ENCODE assay signal across 9 cellular contexts in the genomic region with DNA sequence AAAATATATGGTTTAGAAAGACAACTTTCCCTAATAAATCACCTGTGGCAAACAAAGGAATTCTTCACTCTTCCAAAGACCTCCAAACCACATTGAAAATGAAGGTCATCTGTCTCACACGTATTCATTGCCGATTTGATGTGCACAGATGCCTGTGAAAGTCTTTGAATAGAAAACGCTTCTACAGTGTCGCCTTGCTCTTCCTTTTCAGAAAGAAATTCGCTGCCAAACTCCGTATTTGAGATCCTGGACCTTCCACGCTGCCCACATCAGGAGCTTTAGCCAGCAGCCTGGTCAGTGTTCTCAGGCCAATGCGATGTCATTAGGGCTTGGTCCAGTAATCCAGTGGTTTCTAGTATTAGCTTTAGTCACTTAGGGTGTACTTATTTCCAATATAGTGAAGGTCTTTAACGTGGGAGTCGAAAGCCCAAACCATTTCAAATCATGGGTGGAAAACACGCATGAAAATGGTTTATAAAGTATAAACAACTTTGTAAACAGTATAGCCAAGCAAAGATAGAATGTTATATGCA. TPM values are rescaled to one million over a fixed set of nuclear protein-coding genes. Genes with fewer than 3 reads are reported as not detected.
A peak's percentile ranks its signal among the peaks of the same experiment; 100 is the strongest.
DNase-seq lines count a peak whose midpoint lies in the region; ATAC-seq and TF ChIP-seq lines count a peak whose summit lies in the region.
"Had no signal": no experiment of that assay in that cellular context is flagged by ENCODE, and none has a peak within 500 bp of the region (broad histone marks: within the 10 kb centered on the region; RNA-seq: fewer than 3 reads in every experiment).

No MANE protein-coding gene starts in this region.

- H3K36me3 Mint-ChIP-seq in nephron (ENCODE audit: low read depth), result no peaks in the 10 kb centered on the region

- peaks cover 2% of the 10 kb centered on the region for H3K9me3 Mint-ChIP-seq in nephron

- ATAC-seq in GM21737 (IDR thresholded peaks at IDR 0.05; ENCODE audit: unreplicated experiment) (no peak), HG02763 (IDR thresholded peaks at IDR 0.05; ENCODE audit: unreplicated experiment) (no peak)

- TF ChIP-seq CTCF in AG10803 (conservative IDR thresholded peaks at IDR 0.05; ENCODE audit: low read length) (no peak), nephron (IDR thresholded peaks at IDR 0.05; ENCODE audit: unreplicated experiment in 3 of 3) (no peak)

- no peak overlapping the region for H3K27ac ChIP-seq in ectodermal cell (ENCODE audit: insufficient read depth, low read depth, low read length, poor library complexity, severe bottlenecking)
- H3K27ac ChIP-seq: foreskin keratinocyte had no signal

- peak overlapping the region; percentile 86 to 93 (median 93) for H3K27ac Mint-ChIP-seq in nephron

- no peaks in the 10 kb centered on the region for H3K27me3 ChIP-seq in MG63
- H3K27me3 ChIP-seq in ectodermal cell (ENCODE audit: control insufficient read depth, insufficient read depth, low read length, poor library complexity, severe bottlenecking), result no peaks in the 10 kb centered on the region

- peaks cover 11% of the 10 kb centered on the region for H3K27me3 Mint-ChIP-seq in nephron (ENCODE audit: low read depth)

- H3K4me1 Mint-ChIP-seq in nephron, result peaks cover 14% of the 10 kb centered on the region

- no peak for DNase-seq in AG10803 (ENCODE audit: low read depth)
- no peak for DNase-seq in MG63
- DNase-seq in NCI-H2227 treated with DMSO at 0.1 percent for 48 hours (lab: John Stamatoyannopoulos, UW), result no peak
- no peak for DNase-seq in effector CD8-positive, alpha-beta T cell (lab: John Stamatoyannopoulos, UW)

- H3K4me3 Mint-ChIP-seq in nephron, result peak overlapping the region; percentile 82 to 93 (median 89)

- H3K4me3 ChIP-seq in AG10803 (ENCODE audit: low read length) (peak overlapping the region; percentile 64), MG63 (peak overlapping the region; percentile 61), ectodermal cell (ENCODE audit: insufficient read depth, low read depth, low read length) (peak overlapping the region; percentile 36)

- no peaks in the 10 kb centered on the region for H3K4me1 ChIP-seq in ectodermal cell (ENCODE audit: control insufficient read depth, insufficient read depth, low read length)

- no peaks in the 10 kb centered on the region for H3K9me3 ChIP-seq in MG63
- H3K9me3 ChIP-seq in ectodermal cell (ENCODE audit: control insufficient read depth, low read length), result no peaks in the 10 kb centered on the region

- WGBS in ectodermal cell, 2 experiments, result 86 to 89% methylated on average over 10 to 11 of the region's 11 CpGs

- H3K36me3 ChIP-seq in MG63 (no peaks in the 10 kb centered on the region), ectodermal cell (ENCODE audit: control insufficient read depth, insufficient read depth, low read length) (no peaks in the 10 kb centered on the region)

RNA-seq across cellular contexts. Expression of gene SPINK2, which starts 22.1 kb away (rescaled TPM):
- total RNA-seq in MG63 (2014; rRNA removed; shearing (Covaris generic); ENCODE audit: low replicate concordance), result not detected in 2 replicates
- 2.1 TPM for polyA plus RNA-seq in ectodermal cell (2013, experiment 1 of 4)
- 1.2 TPM for polyA plus RNA-seq in ectodermal cell (2013, experiment 2 of 4)
- 1.5 TPM for polyA plus RNA-seq in ectodermal cell (2013, experiment 3 of 4)
- polyA plus RNA-seq in ectodermal cell (2013, experiment 4 of 4), result 0.73 TPM
- total RNA-seq: foreskin keratinocyte had no signal
- polyA plus RNA-seq: foreskin keratinocyte had no signal
